In genomic region chrX:51860679-51861078, GRCh38 we compare ENCODE assay signal across 7 cellular contexts. TPM values are rescaled to one million over a fixed set of nuclear protein-coding genes. Genes with fewer than 3 reads are reported as not detected.
A peak's percentile ranks its signal among the peaks of the same experiment; 100 is the strongest.
DNase-seq lines count a peak whose midpoint lies in the region; ATAC-seq and TF ChIP-seq lines count a peak whose summit lies in the region.

No MANE protein-coding gene starts in this region.

- H3K9me3 Mint-ChIP-seq in MCF 10A (ENCODE audit: unreplicated experiment) (peaks cover 7% of the 10 kb centered on the region), CD14-positive monocyte (peaks cover 3 to 18% (median 8%) of the 10 kb centered on the region in 7 donors)

- no peak overlapping the region for H3K4me3 Mint-ChIP-seq in MCF 10A (ENCODE audit: unreplicated experiment)
- no peak overlapping the region for H3K4me3 Mint-ChIP-seq in CD14-positive monocyte

- H3K36me3 Mint-ChIP-seq in MCF 10A (ENCODE audit: insufficient read depth, unreplicated experiment): no peaks in the 10 kb centered on the region
- H3K36me3 Mint-ChIP-seq in CD14-positive monocyte: peaks cover 0 to 3% of the 10 kb centered on the region in 2 donors

- intact Hi-C loops in MCF 10A (cut with micrococcal nuclease): loop anchor here (1.0 kb wide), 1 partner anchor 219 kb away; no protein-coding TSS in a partner anchor
- intact Hi-C loops in CD14-positive monocyte (cut with micrococcal nuclease): no loop called here

- H3K4me1 Mint-ChIP-seq in MCF 10A (ENCODE audit: insufficient read depth, unreplicated experiment) (no peaks in the 10 kb centered on the region), CD14-positive monocyte (peaks cover 2% of the 10 kb centered on the region)

- no peak overlapping the region for H3K27ac Mint-ChIP-seq in MCF 10A (ENCODE audit: low read depth, unreplicated experiment)
- no peak overlapping the region for H3K27ac Mint-ChIP-seq in CD14-positive monocyte

- no peak overlapping the region for H3K4me3 ChIP-seq in GM12865 (ENCODE audit: low read depth, low read length)

- H3K27me3 Mint-ChIP-seq in MCF 10A (ENCODE audit: insufficient read depth, unreplicated experiment) (peaks cover 27% of the 10 kb centered on the region), CD14-positive monocyte (ENCODE audit: low read depth in 3 of 3) (peaks cover 0 to 4% (median 2%) of the 10 kb centered on the region in 3 donors)

- CTCF ChIA-PET in MCF 10A (lab: Yijun Ruan, JAX): interaction anchor here (0.6 to 3.7 kb wide), 15 partner anchors 11 to 1075 kb away, joined by 3 to 21 read pairs (median 4); no protein-coding TSS in a partner anchor

- no TSS peak for BruUV-seq in MCF 10A (replicated peaks; lab: Mats Ljungman, UMichigan)

- POLR2A ChIA-PET in MCF 10A (lab: Yijun Ruan, JAX): interaction anchor here (0.6 to 0.7 kb wide), 2 partner anchors 13 to 128 kb away, joined by 3 read pairs; no protein-coding TSS in a partner anchor

- no peak for ATAC-seq in GM18909 (IDR thresholded peaks at IDR 0.05; ENCODE audit: poor library complexity, unreplicated experiment)

- TF ChIP-seq CTCF in GM12865 (IDR thresholded peaks at IDR 0.05; ENCODE audit: insufficient read depth, low read depth, low read length, missing control alignments) (no peak), MCF 10A (IDR thresholded peaks at IDR 0.05; ENCODE audit: unreplicated experiment) (peak; percentile 30), CD14-positive monocyte (IDR thresholded peaks at IDR 0.05) (no peak)

- DNase-seq in GM12865 (ENCODE audit: low read depth) (peak; percentile 0), NCI-H1092 (lab: John Stamatoyannopoulos, UW) (peak; percentile 29), MCF 10A (ENCODE audit: unreplicated experiment) (peak; percentile 43), medulla oblongata (ENCODE audit: extremely low spot score) (peak; percentile 40), CD14-positive monocyte (ENCODE audit: low spot score) (no peak), DMS79 treated with DMSO at 0.1 percent for 48 hours (lab: John Stamatoyannopoulos, UW) (no peak)

RNA-seq across cellular contexts. Expression of gene MAGED1, which starts 32.7 kb away (rescaled TPM):
- 46.7 and 48.6 TPM in 2 replicates for total RNA-seq in MCF 10A (2022)
- 1 to 10 TPM; 3.2 to 7.3 TPM for polyA plus RNA-seq in CD14-positive monocyte

Comparison
In these comparisons a context has a peak if more than half of its experiments do, and no peak if none do; other contexts are left out.
1. DNase-seq: peak in GM12865 (single experiment), NCI-H1092 (single experiment), MCF 10A (single experiment) and medulla oblongata (single experiment); none in CD14-positive monocyte (single experiment) and DMS79 treated with DMSO at 0.1 percent for 48 hours (single experiment).